In genomic region chr10:101587725-101588614, GRCh38 we compare ENCODE assay signal across 9 cellular contexts. TPM values are rescaled to one million over a fixed set of nuclear protein-coding genes. Genes with fewer than 3 reads are reported as not detected.
DNase-seq lines count a peak whose midpoint lies in the region; ATAC-seq, FAIRE-seq and TF ChIP-seq lines count a peak whose summit lies in the region.
"Had no signal": no experiment of that assay in that cellular context is flagged by ENCODE, and none has a peak within 500 bp of the region (broad histone marks: within the 10 kb centered on the region; RNA-seq: fewer than 3 reads in every experiment).

Gene DPCD (plus strand): TSS chr10:101588321. CDS start chr10:101588337, 16 bp downstream.
Gene POLL (minus strand): TSS chr10:101588257. CDS start chr10:101587360, 897 bp downstream.

- TF ChIP-seq CTCF in choroid plexus epithelial cell (conservative IDR thresholded peaks at IDR 0.05; ENCODE audit: low read depth, low read length) (no peak), kidney (IDR thresholded peaks at IDR 0.05; ENCODE audit: borderline replicate concordance, extremely low read depth, insufficient read depth) (no peak)

- H3K9me3 ChIP-seq in kidney (ENCODE audit: control insufficient read depth in 1 of 2, low read length in 2 of 2), result no peaks in the 10 kb centered on the region

- DNase-seq in AML-193 (lab: John Stamatoyannopoulos, UW), result peak; percentile 79 to 85
- peak; percentile 94 for DNase-seq in NCI-H460 (ENCODE audit: extremely low read depth, low read depth)
- peak; percentile 90 for DNase-seq in activated CD4-positive, alpha-beta T cell treated with anti-CD3 and anti-CD28 coated beads for 4 hours
- peak; percentile 96 for DNase-seq in choroid plexus epithelial cell (ENCODE audit: low read depth)
- peak; percentile 98 for DNase-seq in kidney
- DNase-seq in stimulated activated CD4-positive, alpha-beta T cell treated with anti-CD3 and anti-CD28 coated beads, Interleukin-15, amount 100 ng/mL, for 24 hours, result peak; percentile 97

- H3K4me1 ChIP-seq in kidney (ENCODE audit: control insufficient read depth in 1 of 2, insufficient read depth in 1 of 2, low read depth in 1 of 2, low read length in 2 of 2), result peaks cover 8 to 12% of the 10 kb centered on the region in 2 donors

- peak; percentile 30 for FAIRE-seq in kidney (lab: Jason Lieb, UNC)
- FAIRE-seq: colon had no signal

- H3K36me3 ChIP-seq in kidney (ENCODE audit: control insufficient read depth in 1 of 2, insufficient read depth in 2 of 2, low read length in 2 of 2), result peaks cover 0 to 3% of the 10 kb centered on the region in 2 donors

- peak within 1 kb of the TSS; percentile 80 to 92 for H3K9ac ChIP-seq in kidney (ENCODE audit: low read length in 2 of 2)

- intact Hi-C loops in kidney (cut with DNase I), result no loop called here

- H3K27ac ChIP-seq in kidney (ENCODE audit: low read depth in 2 of 2, low read length in 2 of 2), result peak within 1 kb of the TSS in 1 of 2 donors; percentile 29

- peak within 1 kb of the TSS; percentile 97 for H3K4me3 ChIP-seq in choroid plexus epithelial cell (ENCODE audit: low read depth, low read length)
- H3K4me3 ChIP-seq in kidney (ENCODE audit: low read length in 2 of 2), result peak within 1 kb of the TSS; percentile 97 to 100

- ATAC-seq in GM19043 (IDR thresholded peaks at IDR 0.05; ENCODE audit: low read depth, unreplicated experiment) (peak; percentile 98), HG03354 (IDR thresholded peaks at IDR 0.05; ENCODE audit: poor library complexity, severe bottlenecking, unreplicated experiment) (peak; percentile 98)

RNA-seq across cellular contexts. Expression of gene DPCD, which starts in this region (rescaled TPM):
- 39.0 and 40.0 TPM in 2 replicates for total RNA-seq in NCI-H460 (2014; rRNA removed; shearing (Covaris generic))
- 21.3 and 40.9 TPM in 2 replicates for polyA plus RNA-seq in NCI-H460 (2014; cell fraction: nucleus; rRNA removed)
- 26.4 TPM for total RNA-seq in kidney
- 63.1 TPM for polyA plus RNA-seq in kidney (ENCODE audit: insufficient read depth, low read depth, low replicate concordance)

RNA-seq across cellular contexts. Expression of gene POLL, which starts in this region (rescaled TPM):
- 17.5 and 17.7 TPM in 2 replicates for total RNA-seq in NCI-H460 (2014; rRNA removed; shearing (Covaris generic))
- 54.6 and 74.7 TPM in 2 replicates for polyA plus RNA-seq in NCI-H460 (2014; cell fraction: nucleus; rRNA removed)
- 35.2 TPM for total RNA-seq in kidney
- 27.5 TPM for polyA plus RNA-seq in kidney (ENCODE audit: insufficient read depth, low read depth, low replicate concordance)
